Comparison of ENCODE assay signal across 14 cellular contexts in genomic region chr15:92952451-92952850, GRCh38. TPM values are rescaled to one million over a fixed set of nuclear protein-coding genes. Genes with fewer than 3 reads are reported as not detected.
DNase-seq lines count a peak whose midpoint lies in the region; ATAC-seq and TF ChIP-seq lines count a peak whose summit lies in the region.
"Had no signal": no experiment of that assay in that cellular context is flagged by ENCODE, and none has a peak within 500 bp of the region (broad histone marks: within the 10 kb centered on the region; RNA-seq: fewer than 3 reads in every experiment).

No MANE protein-coding gene starts in this region.

- intact Hi-C loops in psoas muscle (cut with DNase I) (loop anchor here in 1 of 2 donors (10.0 kb wide), 1 partner anchor 62 kb away; no protein-coding TSS in a partner anchor), aorta (cut with DNase I) (no loop called here)

- no peaks in the 10 kb centered on the region for H3K27me3 Mint-ChIP-seq in chondrocyte (ENCODE audit: low read depth)
- H3K27me3 Mint-ChIP-seq: B cell; CD4-positive, alpha-beta T cell had no signal

- peak in 3 of 4 donors; percentile 2 to 25 (median 5) for ATAC-seq in psoas muscle
- peak; percentile 13 for ATAC-seq in aorta (ENCODE audit: low FRiP score)
- ATAC-seq in HG03432 (IDR thresholded peaks at IDR 0.05; ENCODE audit: unreplicated experiment): no peak
- ATAC-seq: GM23338 had no signal

- H3K4me3 ChIP-seq in cardiac muscle cell (no peak overlapping the region), right atrium auricular region (no peak overlapping the region), psoas muscle (no peak overlapping the region), aorta (ENCODE audit: low read length in 2 of 2) (no peak overlapping the region)
- H3K4me3 ChIP-seq: GM23338 had no signal

- 87 to 94% (median 87%) methylated on average over 7 of the region's 7 CpGs for WGBS in psoas muscle, 3 donors
- 66 to 76% methylated on average over 7 of the region's 7 CpGs for WGBS in aorta, 2 donors

- H3K4me1 Mint-ChIP-seq in chondrocyte (ENCODE audit: low read depth): peaks cover 22% of the 10 kb centered on the region
- H3K4me1 Mint-ChIP-seq: GM23338 had no signal

- H3K27ac ChIP-seq in cardiac muscle cell (peak overlapping the region; percentile 48), right atrium auricular region (no peak overlapping the region), psoas muscle (peak overlapping the region; percentile 47), aorta (ENCODE audit: low read depth in 1 of 2, low read length in 2 of 2) (no peak overlapping the region)

- H3K9me3 ChIP-seq in cardiac muscle cell (ENCODE audit: low read depth) (no peaks in the 10 kb centered on the region), right atrium auricular region (peaks cover 10 to 26% of the 10 kb centered on the region in 2 donors), psoas muscle (peaks cover 17% of the 10 kb centered on the region), aorta (ENCODE audit: control insufficient read depth, low read length) (peaks cover 1% of the 10 kb centered on the region)

- no peaks in the 10 kb centered on the region for H3K4me1 ChIP-seq in cardiac muscle cell (ENCODE audit: low read depth)
- no peaks in the 10 kb centered on the region for H3K4me1 ChIP-seq in right atrium auricular region
- peaks cover 14% of the 10 kb centered on the region for H3K4me1 ChIP-seq in psoas muscle
- H3K4me1 ChIP-seq in aorta (ENCODE audit: control insufficient read depth in 1 of 2, insufficient read depth in 2 of 2, low read length in 2 of 2): no peaks in the 10 kb centered on the region

- no peak overlapping the region for H3K4me3 Mint-ChIP-seq in chondrocyte (ENCODE audit: unreplicated experiment)
- H3K4me3 Mint-ChIP-seq: B cell; CD4-positive, alpha-beta T cell; GM23338 had no signal

- H3K36me3 Mint-ChIP-seq in chondrocyte (ENCODE audit: low read depth): peaks cover 60% of the 10 kb centered on the region

- H3K27ac Mint-ChIP-seq in chondrocyte (ENCODE audit: unreplicated experiment): peak overlapping the region; percentile 32
- H3K27ac Mint-ChIP-seq: B cell, GM23338 had no signal

- H3K27me3 ChIP-seq in cardiac muscle cell (no peaks in the 10 kb centered on the region), right atrium auricular region (no peaks in the 10 kb centered on the region), psoas muscle (ENCODE audit: insufficient read depth in 3 of 3, low read length in 2 of 3) (no peaks in the 10 kb centered on the region), aorta (ENCODE audit: control insufficient read depth in 1 of 2, insufficient read depth in 2 of 2, low read length in 1 of 2) (no peaks in the 10 kb centered on the region)

- H3K36me3 ChIP-seq in cardiac muscle cell (peaks cover 91% of the 10 kb centered on the region), right atrium auricular region (peaks cover 88% of the 10 kb centered on the region), psoas muscle (ENCODE audit: insufficient read depth in 1 of 2, low read depth in 1 of 2) (peaks cover 20 to 97% of the 10 kb centered on the region in 2 donors), aorta (ENCODE audit: control insufficient read depth in 1 of 2, insufficient read depth in 2 of 2, low read length in 1 of 2) (peaks cover 5 to 25% of the 10 kb centered on the region in 2 donors)

- TF ChIP-seq CTCF in cardiac muscle cell (IDR thresholded peaks at IDR 0.05; ENCODE audit: low read depth, low read length): no peak
- TF ChIP-seq CTCF in right atrium auricular region (IDR thresholded peaks at IDR 0.05): no peak
- no peak for TF ChIP-seq CTCF in chondrocyte (IDR thresholded peaks at IDR 0.05)
- TF ChIP-seq CTCF in psoas muscle (IDR thresholded peaks at IDR 0.05): no peak

- DNase-seq in cardiac muscle cell (ENCODE audit: low read depth in 1 of 2, low spot score in 1 of 2) (no peak), right atrium auricular region (ENCODE audit: low spot score) (no peak), chondrocyte (ENCODE audit: low spot score) (no peak), psoas muscle (no peak), aorta (no peak), EL (no peak), epidermal melanocyte (ENCODE audit: insufficient read length, low spot score) (no peak)
- DNase-seq: Calu3; CD4-positive, alpha-beta T cell; DMS 273 treated with DMSO at 0.1 percent for 48 hours; H7 had no signal

- H3K9me3 Mint-ChIP-seq in chondrocyte (ENCODE audit: low read depth): peaks cover 19% of the 10 kb centered on the region

RNA-seq across cellular contexts. Expression of gene CHD2, which starts 52.3 kb away (rescaled TPM):
- total RNA-seq in cardiac muscle cell (49.5 and 118 TPM in 2 replicates), right atrium auricular region (10 to 100 TPM; 31.1 to 37.9 TPM), chondrocyte (59.7 to 83.0 TPM (median 61.2 TPM) in 3 replicates), psoas muscle (10 to 100 TPM; 40.9 to 53.0 (median 49.4) TPM), aorta (100 to 1,000 TPM; 120 to 144 TPM)
- polyA plus RNA-seq in cardiac muscle cell (60.8 and 90.6 TPM in 2 replicates), psoas muscle (10 to 100 TPM; 11.1 to 37.5 (median 12.9) TPM), aorta (10 to 100 TPM; 38.0 to 42.6 TPM)

Comparison
In these comparisons a context has a peak if more than half of its experiments do, and no peak if none do; other contexts are left out.
1. H3K27ac ChIP-seq: peak in cardiac muscle cell (single experiment) and psoas muscle (single experiment); none in right atrium auricular region (0 of 2) and aorta (0 of 2).